8 cellular contexts compared by ENCODE assay signal in genomic region chr1:84996846-84997666, GRCh38. TPM values are rescaled to one million over a fixed set of nuclear protein-coding genes. Genes with fewer than 3 reads are reported as not detected.
DNase-seq lines count a peak whose midpoint lies in the region; ATAC-seq and TF ChIP-seq lines count a peak whose summit lies in the region.

Gene MCOLN2 (minus strand): TSS chr1:84997113. CDS start chr1:84996872, 241 bp downstream.

- peak within 1 kb of the TSS; percentile 65 to 96 (median 90) for H3K27ac Mint-ChIP-seq in IgD-negative memory B cell
- peak within 1 kb of the TSS; percentile 84 for H3K27ac Mint-ChIP-seq in T-helper 2 cell treated with Interferon-gamma antibody and Interleukin-4, amounts not matched to agents 5 μg/mL and 100 μg/mL, for 36 hours
- peak within 1 kb of the TSS; percentile 95 for H3K27ac Mint-ChIP-seq in stimulated activated memory B cell treated with anti-CD40 and anti-IgM and Interleukin-4, amounts not matched to agents 10 μg/mL and 1 μg/mL and 100 μg/mL, for 72 hours

- H3K4me1 Mint-ChIP-seq in IgD-negative memory B cell: peaks cover 40 to 46% (median 46%) of the 10 kb centered on the region in 3 donors
- peaks cover 50% of the 10 kb centered on the region for H3K4me1 Mint-ChIP-seq in T-helper 2 cell treated with Interferon-gamma antibody and Interleukin-4, amounts not matched to agents 5 μg/mL and 100 μg/mL, for 36 hours (ENCODE audit: low read depth)
- peaks cover 56% of the 10 kb centered on the region for H3K4me1 Mint-ChIP-seq in stimulated activated memory B cell treated with anti-CD40 and anti-IgM and Interleukin-4, amounts not matched to agents 10 μg/mL and 1 μg/mL and 100 μg/mL, for 72 hours

- peak; percentile 47 for ATAC-seq in GM21576 (IDR thresholded peaks at IDR 0.05; ENCODE audit: unreplicated experiment)
- peak; percentile 84 for ATAC-seq in stimulated activated memory B cell treated with anti-CD40 and anti-IgM and Interleukin-4, amounts not matched to agents 10 μg/mL and 1 μg/mL and 100 μg/mL, for 72 hours

- H3K36me3 Mint-ChIP-seq in IgD-negative memory B cell: peaks cover 10% of the 10 kb centered on the region
- H3K36me3 Mint-ChIP-seq in T-helper 2 cell treated with Interferon-gamma antibody and Interleukin-4, amounts not matched to agents 5 μg/mL and 100 μg/mL, for 36 hours (ENCODE audit: low read depth): peaks cover 15% of the 10 kb centered on the region
- peaks cover 23% of the 10 kb centered on the region for H3K36me3 Mint-ChIP-seq in stimulated activated memory B cell treated with anti-CD40 and anti-IgM and Interleukin-4, amounts not matched to agents 10 μg/mL and 1 μg/mL and 100 μg/mL, for 72 hours

- no peak within 1 kb of the TSS for H3K9ac ChIP-seq in liver (ENCODE audit: low read depth in 1 of 2, low read length in 2 of 2)

- no peaks in the 10 kb centered on the region for H3K9me3 Mint-ChIP-seq in IgD-negative memory B cell
- H3K9me3 Mint-ChIP-seq in T-helper 2 cell treated with Interferon-gamma antibody and Interleukin-4, amounts not matched to agents 5 μg/mL and 100 μg/mL, for 36 hours: no peaks in the 10 kb centered on the region
- no peaks in the 10 kb centered on the region for H3K9me3 Mint-ChIP-seq in stimulated activated memory B cell treated with anti-CD40 and anti-IgM and Interleukin-4, amounts not matched to agents 10 μg/mL and 1 μg/mL and 100 μg/mL, for 72 hours

- DNase-seq in T-helper 2 cell treated with Interferon-gamma antibody and Interleukin-4, amounts not matched to agents 5 μg/mL and 100 μg/mL, for 36 hours (ENCODE audit: low spot score): peak; percentile 57
- peak; percentile 39 for DNase-seq in central memory CD4-positive, alpha-beta T cell
- no peak for DNase-seq in AML-193 (lab: John Stamatoyannopoulos, UW)

- TF ChIP-seq RAD21 in liver (IDR thresholded peaks at IDR 0.05): no peak

- 2% methylated on average over 87 of the region's 87 CpGs for WGBS in liver

- H3K27me3 ChIP-seq in liver (ENCODE audit: control insufficient read depth in 4 of 4, insufficient read depth in 4 of 4, low read length in 3 of 4): peaks cover 0 to 6% (median 2%) of the 10 kb centered on the region in 4 donors

- H3K27ac ChIP-seq in liver (ENCODE audit: low read depth in 1 of 2, low read length in 2 of 2): no peak within 1 kb of the TSS

- no peak for TF ChIP-seq CTCF in liver (IDR thresholded peaks at IDR 0.05; ENCODE audit: low read depth, low read length, missing input control)

- peaks cover 6 to 19% (median 15%) of the 10 kb centered on the region in 4 donors for H3K4me1 ChIP-seq in liver (ENCODE audit: control insufficient read depth in 4 of 4, insufficient read depth in 4 of 4, low read length in 3 of 4)

- H3K4me3 Mint-ChIP-seq in IgD-negative memory B cell: peak within 1 kb of the TSS; percentile 79 to 95 (median 86)
- peak within 1 kb of the TSS; percentile 87 for H3K4me3 Mint-ChIP-seq in T-helper 2 cell treated with Interferon-gamma antibody and Interleukin-4, amounts not matched to agents 5 μg/mL and 100 μg/mL, for 36 hours
- H3K4me3 Mint-ChIP-seq in stimulated activated memory B cell treated with anti-CD40 and anti-IgM and Interleukin-4, amounts not matched to agents 10 μg/mL and 1 μg/mL and 100 μg/mL, for 72 hours: peak within 1 kb of the TSS; percentile 97

- H3K9me3 ChIP-seq in liver (ENCODE audit: control insufficient read depth in 4 of 4, low read length in 3 of 4): no peaks in the 10 kb centered on the region

- no peaks in the 10 kb centered on the region for H3K27me3 Mint-ChIP-seq in IgD-negative memory B cell
- H3K27me3 Mint-ChIP-seq in T-helper 2 cell treated with Interferon-gamma antibody and Interleukin-4, amounts not matched to agents 5 μg/mL and 100 μg/mL, for 36 hours (ENCODE audit: low read depth): peaks cover 28% of the 10 kb centered on the region
- no peaks in the 10 kb centered on the region for H3K27me3 Mint-ChIP-seq in stimulated activated memory B cell treated with anti-CD40 and anti-IgM and Interleukin-4, amounts not matched to agents 10 μg/mL and 1 μg/mL and 100 μg/mL, for 72 hours

- H3K4me3 ChIP-seq in GM08714 (ENCODE audit: low read length) (peak within 1 kb of the TSS; percentile 92), liver (ENCODE audit: low read depth in 1 of 3, low read length in 3 of 3) (peak within 1 kb of the TSS in 2 of 3 donors; percentile 49 to 68)

- no peaks in the 10 kb centered on the region for H3K36me3 ChIP-seq in liver (ENCODE audit: control insufficient read depth in 4 of 4, insufficient read depth in 3 of 4, low read depth in 1 of 4, low read length in 3 of 4)

TF ChIP-seq in liver, 16 proteins besides CTCF, POLR2A, EP300 and RAD21:
- TF ChIP-seq ATF3 (IDR thresholded peaks at IDR 0.05) (no peak), ZBTB33 (IDR thresholded peaks at IDR 0.05) (no peak), HNF4G (IDR thresholded peaks at IDR 0.05) (no peak), TAF1 (conservative IDR thresholded peaks at IDR 0.05) (no peak), GABPA (IDR thresholded peaks at IDR 0.05 in 1 of 2, conservative IDR thresholded peaks at IDR 0.05 in 1 of 2) (no peak), EGR1 (IDR thresholded peaks at IDR 0.05; ENCODE audit: low read depth in 2 of 2) (no peak), FOXA1 (IDR thresholded peaks at IDR 0.05) (no peak), RXRA (IDR thresholded peaks at IDR 0.05) (no peak), JUND (IDR thresholded peaks at IDR 0.05) (no peak), MAX (IDR thresholded peaks at IDR 0.05) (no peak)

RNA-seq across cellular contexts. Expression of gene MCOLN2, which starts in this region (rescaled TPM):
- polyA plus RNA-seq in IgD-negative memory B cell: 12.4 TPM
- under 1 TPM; 0.25 to 0.28 TPM for total RNA-seq in liver
- polyA plus RNA-seq in liver: under 1 TPM in 1 of 2 donors, not detected in 1; 0.16 TPM

Comparison
In these comparisons a context has a peak if more than half of its experiments do, and no peak if none do; other contexts are left out.
1. RNA of gene MCOLN2 (polyA plus RNA-seq): 12.4 TPM in IgD-negative memory B cell (single experiment); 0.16 TPM in liver; every median in the first group is over 10 times any median in the second.
2. DNase-seq: peak in T-helper 2 cell treated with Interferon-gamma antibody and Interleukin-4, amounts not matched to agents 5 μg/mL and 100 μg/mL, for 36 hours (single experiment) and central memory CD4-positive, alpha-beta T cell (single experiment); none in AML-193 (0 of 2).
3. Peak in every context shown above with its lines, with median percentiles within 50 percentile points of each other: H3K27ac Mint-ChIP-seq and H3K4me3 Mint-ChIP-seq.